Comparison of ENCODE assay signal across 17 cellular contexts in genomic region chr7:129902788-129903422, GRCh38.
"Had no signal": no experiment of that assay in that cellular context is flagged by ENCODE, and none has a peak within 500 bp of the region (broad histone marks: within the 10 kb centered on the region; RNA-seq: fewer than 3 reads in every experiment).

No MANE protein-coding gene starts in this region.

- H3K4me3 Mint-ChIP-seq: activated naive CD8-positive, alpha-beta T cell treated with anti-CD3 and anti-CD28 coated beads for 36 hours; neural progenitor cell; stimulated activated naive CD8-positive, alpha-beta T cell treated with anti-CD3 and anti-CD28 coated beads, Interleukin-15, amount 100 ng/mL, for 72 hours had no signal

- H3K27me3 Mint-ChIP-seq: activated naive CD8-positive, alpha-beta T cell treated with anti-CD3 and anti-CD28 coated beads for 36 hours; stimulated activated naive CD8-positive, alpha-beta T cell treated with anti-CD3 and anti-CD28 coated beads, Interleukin-15, amount 100 ng/mL, for 72 hours had no signal

- H3K9ac ChIP-seq: neural progenitor cell had no signal

- H3K27me3 ChIP-seq: left lung, neural progenitor cell, ovary had no signal

- H2AFZ ChIP-seq: neural progenitor cell had no signal

- H3K36me3 ChIP-seq: neural progenitor cell, ovary had no signal

- DNase-seq: activated CD4-positive, CD25-positive, alpha-beta regulatory T cell; activated effector memory CD4-positive, alpha-beta T cell treated with Interleukin-2 at 50 U/mL for 16 hours; activated naive CD8-positive, alpha-beta T cell treated with anti-CD3 and anti-CD28 coated beads for 36 hours; activated T-cell treated with anti-CD3 and anti-CD28 coated beads, Interleukin-2, amount 50 U/mL, for 1 hour; left lung; mesendoderm; ovary; stimulated activated CD4-positive, alpha-beta T cell treated with anti-CD3 and anti-CD28 coated beads, Interleukin-2, amount 100 ng/mL, for 48 hours; stimulated activated CD8-positive, alpha-beta memory T cell treated with anti-CD3 and anti-CD28 coated beads, Interleukin-4, amount 100 ng/mL, for 48 hours; stimulated activated naive CD8-positive, alpha-beta T cell treated with anti-CD3 and anti-CD28 coated beads, Interleukin-15, amount 100 ng/mL, for 72 hours had no signal

- ATAC-seq: left lung; stimulated activated naive CD8-positive, alpha-beta T cell treated with anti-CD3 and anti-CD28 coated beads, Interleukin-15, amount 100 ng/mL, for 72 hours had no signal

- H3K9me3 ChIP-seq: left lung, ovary, thoracic aorta had no signal

- H3K4me3 ChIP-seq: left lung, neural progenitor cell, ovary, thoracic aorta had no signal

- H3K27ac ChIP-seq: left lung, neural progenitor cell, ovary, thoracic aorta had no signal

- FAIRE-seq: astrocyte, frontal cortex, keratinocyte, TTC549, urothelium cell line had no signal

- H3K27ac Mint-ChIP-seq: activated naive CD8-positive, alpha-beta T cell treated with anti-CD3 and anti-CD28 coated beads for 36 hours; neural progenitor cell; stimulated activated naive CD8-positive, alpha-beta T cell treated with anti-CD3 and anti-CD28 coated beads, Interleukin-15, amount 100 ng/mL, for 72 hours had no signal

- H3K4me2 ChIP-seq: neural progenitor cell had no signal
